In genomic region chr4:171601091-171601490, GRCh38 we compare ENCODE assay signal across 28 cellular contexts.
"Had no signal": no experiment of that assay in that cellular context is flagged by ENCODE, and none has a peak within 500 bp of the region (broad histone marks: within the 10 kb centered on the region; RNA-seq: fewer than 3 reads in every experiment).

No MANE protein-coding gene starts in this region.

- DNase-seq: activated CD4-positive, alpha-beta memory T cell treated with anti-CD3 and anti-CD28 coated beads, Interleukin-2, amount 10 ng/mL, durations not matched to agents 7 days and 5 days; activated CD4-positive, alpha-beta T cell treated with anti-CD3 and anti-CD28 coated beads for 1 hour; activated CD4-positive, alpha-beta T cell treated with anti-CD3 and anti-CD28 coated beads for 4 hours; activated CD4-positive, alpha-beta T cell treated with anti-CD3 and anti-CD28 coated beads, Interleukin-2, amount 10 ng/mL, durations not matched to agents 7 days and 5 days; activated CD4-positive, alpha-beta T cell treated with anti-CD3 and anti-CD28 coated beads, Interleukin-2, amount 50 U/mL, for 4 hours; activated CD8-positive, alpha-beta memory T cell treated with anti-CD3 and anti-CD28 coated beads, Interleukin-2, amount 50 U/mL, for 48 hours; activated gamma-delta T cell; activated naive CD4-positive, alpha-beta T cell; activated naive CD4-positive, alpha-beta T cell treated with anti-CD3 and anti-CD28 coated beads, Interleukin-2, amount 10 ng/mL, durations not matched to agents 7 days and 5 days; activated naive CD8-positive, alpha-beta T cell treated with anti-CD3 and anti-CD28 coated beads, Interleukin-2, amount 10 ng/mL, durations not matched to agents 7 days and 5 days; activated T-cell treated with anti-CD3 and anti-CD28 coated beads for 4 hours; activated T-cell treated with anti-CD3 and anti-CD28 coated beads, Interleukin-2, amount 50 U/mL, for 24 hours; activated T-cell treated with anti-CD3 and anti-CD28 coated beads, Interleukin-2, amount 50 U/mL, for 72 hours; central memory CD4-positive, alpha-beta T cell; cerebellar nuclear complex; colonic mucosa; effector CD8-positive, alpha-beta T cell; esophagus squamous epithelium; foreskin melanocyte; head of caudate nucleus; T-helper 2 cell had no signal

- H3K27me3 ChIP-seq: ascending aorta, breast epithelium, cardiac muscle cell, colonic mucosa, esophagus squamous epithelium, gastroesophageal sphincter had no signal

- H3K27ac ChIP-seq: ascending aorta, breast epithelium, cardiac muscle cell, colonic mucosa, epithelial cell of prostate, esophagus squamous epithelium, gastroesophageal sphincter had no signal

- H3K4me1 ChIP-seq: ascending aorta, breast epithelium, colonic mucosa, esophagus squamous epithelium, gastroesophageal sphincter had no signal

- H3K9me3 ChIP-seq: ascending aorta, breast epithelium, colonic mucosa, esophagus squamous epithelium, gastroesophageal sphincter had no signal

- H3K4me3 ChIP-seq: ascending aorta, breast epithelium, cardiac muscle cell, colonic mucosa, esophagus squamous epithelium, gastroesophageal sphincter had no signal

- H3K36me3 ChIP-seq: ascending aorta, breast epithelium, cardiac muscle cell, colonic mucosa, esophagus squamous epithelium, gastroesophageal sphincter had no signal

- ATAC-seq: activated naive CD4-positive, alpha-beta T cell treated with anti-CD3 and anti-CD28 coated beads, Interleukin-2, amount 50 U/mL, for 72 hours; activated T-cell treated with anti-CD3 and anti-CD28 coated beads, Interleukin-2, amount 50 U/mL, for 72 hours; gastroesophageal sphincter; WTC11 had no signal
